ENCODE assay signal across 9 cellular contexts in genomic region chr13:41017744-41018582, GRCh38. TPM values are rescaled to one million over a fixed set of nuclear protein-coding genes. Genes with fewer than 3 reads are reported as not detected.
A peak's percentile ranks its signal among the peaks of the same experiment; 100 is the strongest.
DNase-seq lines count a peak whose midpoint lies in the region; ATAC-seq and TF ChIP-seq lines count a peak whose summit lies in the region.
"Had no signal": no experiment of that assay in that cellular context is flagged by ENCODE, and none has a peak within 500 bp of the region (broad histone marks: within the 10 kb centered on the region; RNA-seq: fewer than 3 reads in every experiment).

No MANE protein-coding gene starts in this region.

- ATAC-seq in GM21619 (IDR thresholded peaks at IDR 0.05; ENCODE audit: unreplicated experiment) (no peak), GM18517 (IDR thresholded peaks at IDR 0.05; ENCODE audit: unreplicated experiment) (no peak)

- H3K9me3 ChIP-seq in adrenal gland (replicated peaks in 1 of 3) = no peaks in the 10 kb centered on the region
- H3K9me3 ChIP-seq in mucosa of stomach (ENCODE audit: control insufficient read depth, low read length) = no peaks in the 10 kb centered on the region

- peaks cover 18 to 21% of the 10 kb centered on the region in 2 donors for H3K36me3 Mint-ChIP-seq in CD14-positive monocyte
- peaks cover 5% of the 10 kb centered on the region for H3K36me3 Mint-ChIP-seq in IgD-negative memory B cell

- H3K27ac Mint-ChIP-seq in CD14-positive monocyte (peak overlapping the region; percentile 88 to 100 (median 99)), IgD-negative memory B cell (peak overlapping the region; percentile 83 to 100 (median 96))

- peak overlapping the region in 1 of 4 donors; percentile 20 for H3K4me3 ChIP-seq in adrenal gland
- peak overlapping the region; percentile 5 for H3K4me3 ChIP-seq in mucosa of stomach (ENCODE audit: low read length)

- DNase-seq in CD14-positive monocyte (ENCODE audit: low spot score) (no peak), adrenal gland (no peak), NCI-H2029 treated with DMSO at 0.1 percent for 48 hours (lab: John Stamatoyannopoulos, UW) (no peak), nucleus accumbens (lab: John Stamatoyannopoulos, UW) (no peak)
- DNase-seq: NCI-H1092 had no signal

- H3K9me3 Mint-ChIP-seq in CD14-positive monocyte (no peaks in the 10 kb centered on the region), IgD-negative memory B cell (peaks cover 0 to 2% (median 0%) of the 10 kb centered on the region in 3 donors)

- H3K4me3 Mint-ChIP-seq in CD14-positive monocyte = peak overlapping the region; percentile 83 to 93
- H3K4me3 Mint-ChIP-seq in IgD-negative memory B cell = peak overlapping the region; percentile 81 to 97 (median 92)

- 73 to 84% (median 81%) methylated on average over 3 of the region's 3 CpGs for WGBS in adrenal gland, 4 donors

- H3K36me3 ChIP-seq in adrenal gland (replicated peaks in 1 of 2) (no peaks in the 10 kb centered on the region), mucosa of stomach (ENCODE audit: control insufficient read depth, insufficient read depth, low read length) (no peaks in the 10 kb centered on the region)

- H3K9ac ChIP-seq in mucosa of stomach (ENCODE audit: low read length) = peak overlapping the region; percentile 69

- H3K27me3 ChIP-seq in adrenal gland (no peaks in the 10 kb centered on the region), mucosa of stomach (ENCODE audit: control insufficient read depth, insufficient read depth, low read length) (no peaks in the 10 kb centered on the region)

- peaks cover 45% of the 10 kb centered on the region for H3K4me1 Mint-ChIP-seq in CD14-positive monocyte
- peaks cover 35 to 53% (median 46%) of the 10 kb centered on the region in 3 donors for H3K4me1 Mint-ChIP-seq in IgD-negative memory B cell

- H3K27ac ChIP-seq in adrenal gland = peak overlapping the region in 3 of 5 donors; percentile 32 to 73 (median 46)

- peaks cover 9 to 37% of the 10 kb centered on the region in 2 donors for H3K4me1 ChIP-seq in adrenal gland (replicated peaks in 1 of 2)
- H3K4me1 ChIP-seq in mucosa of stomach (ENCODE audit: control insufficient read depth, insufficient read depth, low read length) = peaks cover 29% of the 10 kb centered on the region

- TF ChIP-seq CTCF in CD14-positive monocyte (IDR thresholded peaks at IDR 0.05) (no peak), adrenal gland (IDR thresholded peaks at IDR 0.05) (no peak)

- TF ChIP-seq POLR2A in adrenal gland (IDR thresholded peaks at IDR 0.05) = no peak

- H3K27me3 Mint-ChIP-seq in CD14-positive monocyte (ENCODE audit: low read depth in 3 of 3) (no peaks in the 10 kb centered on the region), IgD-negative memory B cell (no peaks in the 10 kb centered on the region)

- intact Hi-C loops in CD14-positive monocyte (cut with micrococcal nuclease) (loop anchor here (2.0 to 5.0 kb wide), 3 partner anchors 34 to 43 kb away; partner anchors contain the start of gene WBP4 (in 1 of the 2)), adrenal gland (cut with DNase I) (loop anchor here in 1 of 2 donors (5.0 kb wide), 1 partner anchor 34 kb away; no protein-coding TSS in a partner anchor)

RNA-seq across cellular contexts. Expression of gene ELF1, which starts 1.2 kb away (rescaled TPM):
- polyA plus RNA-seq in CD14-positive monocyte (10 to 100 TPM; 83.3 TPM), IgD-negative memory B cell (148 TPM), adrenal gland (10 to 100 TPM in 2 of 3 donors, 1 to 10 TPM in 1; 6.3 to 36.1 (median 10.4) TPM)
- total RNA-seq in adrenal gland = 10 to 100 TPM; 27.6 to 64.3 (median 54.1) TPM

RNA-seq across cellular contexts. Expression of gene WBP4, which starts 43.3 kb away (rescaled TPM):
- polyA plus RNA-seq in CD14-positive monocyte (1 to 10 TPM; 2.8 to 3.8 TPM), IgD-negative memory B cell (3.7 TPM), adrenal gland (10 to 100 TPM; 21.2 to 28.5 (median 28.0) TPM)
- total RNA-seq in adrenal gland = 10 to 100 TPM in 5 of 8 donors, 1 to 10 TPM in 3; 8.1 to 19.1 (median 11.5) TPM
